Comparison of ENCODE assay signal across 1 cellular context in genomic region chr3:147924755-147925154, GRCh38.
TF ChIP-seq lines count a peak whose summit lies in the region.

No MANE protein-coding gene starts in this region.

TF ChIP-seq in IMR-90, 13 proteins besides CTCF, POLR2A, EP300 and RAD21:
- no peak for TF ChIP-seq RCOR1 (IDR thresholded peaks at IDR 0.05; ENCODE audit: insufficient replicate concordance, low read length)
- TF ChIP-seq USF2 (IDR thresholded peaks at IDR 0.05; ENCODE audit: low read depth, low read length) = no peak
- TF ChIP-seq CEBPB (IDR thresholded peaks at IDR 0.05; ENCODE audit: low read depth, low read length) = no peak
- no peak for TF ChIP-seq CHD1 (IDR thresholded peaks at IDR 0.05; ENCODE audit: low read depth, low read length)
- no peak for TF ChIP-seq FOS (IDR thresholded peaks at IDR 0.05; ENCODE audit: low read depth, low read length)
- TF ChIP-seq MAZ (IDR thresholded peaks at IDR 0.05; ENCODE audit: borderline replicate concordance, low read depth, low read length) = no peak
- no peak for TF ChIP-seq SMC3 (IDR thresholded peaks at IDR 0.05; ENCODE audit: low read depth, low read length)
- no peak for TF ChIP-seq ELK1 (IDR thresholded peaks at IDR 0.05; ENCODE audit: borderline replicate concordance, low read depth, low read length)
- TF ChIP-seq NFE2L2 (IDR thresholded peaks at IDR 0.05; ENCODE audit: low read depth, low read length) = no peak
- TF ChIP-seq RFX5 (IDR thresholded peaks at IDR 0.05; ENCODE audit: low read depth, low read length) = no peak
- no peak for TF ChIP-seq MAFK (IDR thresholded peaks at IDR 0.05; ENCODE audit: low read depth, low read length)
- TF ChIP-seq MXI1 (IDR thresholded peaks at IDR 0.05; ENCODE audit: borderline replicate concordance, low read depth, low read length) = no peak
- no peak for TF ChIP-seq BHLHE40 (IDR thresholded peaks at IDR 0.05; ENCODE audit: low read depth, low read length)
